In genomic region chr10:122298598-122299301, GRCh38 we compare ENCODE assay signal across 9 cellular contexts. TPM values are rescaled to one million over a fixed set of nuclear protein-coding genes. Genes with fewer than 3 reads are reported as not detected.
DNase-seq lines count a peak whose midpoint lies in the region; ATAC-seq and TF ChIP-seq lines count a peak whose summit lies in the region.
"Had no signal": no experiment of that assay in that cellular context is flagged by ENCODE, and none has a peak within 500 bp of the region (broad histone marks: within the 10 kb centered on the region; RNA-seq: fewer than 3 reads in every experiment).

No MANE protein-coding gene starts in this region.

- H2AFZ ChIP-seq in MM.1S (ENCODE audit: low read length) (no peak overlapping the region), SK-N-SH (ENCODE audit: low read depth) (peak overlapping the region; percentile 70; the same call in 1 of the 2 replicates)

- intact Hi-C loops in transverse colon (cut with DNase I; ENCODE audit: low total_unique reads): loop anchor here (1.0 to 5.0 kb wide), 2 partner anchors 137 to 269 kb away; no protein-coding TSS in a partner anchor

- H3K9ac ChIP-seq in MM.1S (ENCODE audit: low read length) (no peak overlapping the region), SK-N-SH (no peak overlapping the region)

- TF ChIP-seq EP300 in SK-N-SH (IDR thresholded peaks at IDR 0.05; ENCODE audit: borderline replicate concordance in 1 of 2, low read depth in 1 of 2, low read length in 1 of 2): no peak
- TF ChIP-seq EP300 in transverse colon (IDR thresholded peaks at IDR 0.05; ENCODE audit: low read depth): no peak

- DNase-seq in CMK (ENCODE audit: low read depth) (peak; percentile 11), MM.1S (peak; percentile 53), SK-N-SH (peak; percentile 80), glutamatergic neuron (peak; percentile 80), pons (ENCODE audit: low spot score) (peak; percentile 92), transverse colon (peak; percentile 76)
- peak in 1 of 2 donors; percentile 64 for DNase-seq in activated naive CD4-positive, alpha-beta T cell treated with anti-CD3 and anti-CD28 coated beads, Interleukin-2, amount 50 U/mL, for 72 hours (ENCODE audit: low spot score in 2 of 2)

- no peak for TF ChIP-seq POLR2A in transverse colon (IDR thresholded peaks at IDR 0.05)

- H3F3A ChIP-seq in MM.1S (ENCODE audit: insufficient read depth, low read length) (no peaks in the 10 kb centered on the region), SK-N-SH (replicated peaks; ENCODE audit: insufficient read depth) (no peaks in the 10 kb centered on the region)

- TF ChIP-seq RAD21 in SK-N-SH (IDR thresholded peaks at IDR 0.05; ENCODE audit: low read length): peak; percentile 95

- H4K20me1 ChIP-seq in MM.1S (ENCODE audit: insufficient read depth, low read length): no peaks in the 10 kb centered on the region
- no peaks in the 10 kb centered on the region for H4K20me1 ChIP-seq in SK-N-SH (ENCODE audit: insufficient read depth)

- no peak overlapping the region for H3K27ac ChIP-seq in MM.1S (ENCODE audit: low read length)
- H3K27ac ChIP-seq in SK-N-SH (ENCODE audit: low read depth in 2 of 2, low read length in 1 of 2): no peak overlapping the region
- no peak overlapping the region for H3K27ac ChIP-seq in transverse colon

- H3K27me3 Mint-ChIP-seq in glutamatergic neuron (ENCODE audit: unreplicated experiment): peaks cover 3% of the 10 kb centered on the region

- no peaks in the 10 kb centered on the region for H3K9me3 ChIP-seq in MM.1S (replicated peaks; ENCODE audit: insufficient read depth, low read length)
- H3K9me3 ChIP-seq in SK-N-SH: no peaks in the 10 kb centered on the region
- H3K9me3 ChIP-seq in transverse colon: no peaks in the 10 kb centered on the region

- no peaks in the 10 kb centered on the region for H3K79me2 ChIP-seq in MM.1S (ENCODE audit: low read length)
- no peaks in the 10 kb centered on the region for H3K79me2 ChIP-seq in SK-N-SH (ENCODE audit: insufficient read depth)

- peak; percentile 56 for ATAC-seq in GM21576 (IDR thresholded peaks at IDR 0.05; ENCODE audit: unreplicated experiment)
- peak; percentile 76 to 86 for ATAC-seq in activated naive CD4-positive, alpha-beta T cell treated with anti-CD3 and anti-CD28 coated beads, Interleukin-2, amount 50 U/mL, for 72 hours

- H3K4me2 ChIP-seq in MM.1S (ENCODE audit: low read depth, low read length): no peak overlapping the region
- peak overlapping the region; percentile 55; the same call in 1 of the 2 replicates for H3K4me2 ChIP-seq in SK-N-SH

- H3K36me3 ChIP-seq in MM.1S (replicated peaks; ENCODE audit: insufficient read depth, low read length) (no peaks in the 10 kb centered on the region), SK-N-SH (replicated peaks in 1 of 2; ENCODE audit: control insufficient read depth in 1 of 2, insufficient read depth in 2 of 2, low read length in 1 of 2) (no peaks in the 10 kb centered on the region), transverse colon (no peaks in the 10 kb centered on the region)

- H3K4me3 ChIP-seq in MM.1S (ENCODE audit: low read length) (no peak overlapping the region), SK-N-SH (ENCODE audit: low read depth in 2 of 2, low read length in 1 of 2) (peak overlapping the region; percentile 1 to 42; a peak in 2 of 4 replicates), transverse colon (peak overlapping the region in 1 of 4 donors; percentile 25)

- H3K4me3 Mint-ChIP-seq in glutamatergic neuron (ENCODE audit: unreplicated experiment): no peak overlapping the region
- H3K4me3 Mint-ChIP-seq: T-helper 1 cell treated with Interleukin-12 subunit alpha and Interleukin-12 subunit beta and Interleukin-4 antibody, amounts not matched to agents 30 μg/mL and 1 μg/mL, for 36 hours had no signal

- POLR2A ChIA-PET in SK-N-SH (lab: Yijun Ruan, JAX): no interaction called here

- CTCF ChIA-PET in SK-N-SH (lab: Yijun Ruan, JAX): interaction anchor here (0.6 to 7.6 kb wide), 59 partner anchors 9 to 413 kb away, joined by 3 to 139 read pairs (median 5); partner anchors contain the start of genes ARMS2, HTRA1 and PLEKHA1

- no peaks in the 10 kb centered on the region for H3K9me3 Mint-ChIP-seq in activated naive CD4-positive, alpha-beta T cell treated with anti-CD3 and anti-CD28 coated beads, Interleukin-2, amount 50 U/mL, for 72 hours
- H3K9me3 Mint-ChIP-seq in glutamatergic neuron (ENCODE audit: unreplicated experiment): peaks cover 1% of the 10 kb centered on the region
- H3K9me3 Mint-ChIP-seq: T-helper 1 cell treated with Interleukin-12 subunit alpha and Interleukin-12 subunit beta and Interleukin-4 antibody, amounts not matched to agents 30 μg/mL and 1 μg/mL, for 36 hours had no signal

- H3K4me1 ChIP-seq in MM.1S (ENCODE audit: low read length) (no peaks in the 10 kb centered on the region), SK-N-SH (ENCODE audit: control insufficient read depth in 1 of 2, insufficient read depth in 2 of 2, low read depth in 1 of 2, low read length in 1 of 2) (no peaks in the 10 kb centered on the region; a peak in 1 of 4 replicates), transverse colon (peaks cover 0 to 4% (median 0%) of the 10 kb centered on the region in 4 donors)

- in situ Hi-C loops in transverse colon (cut with MboI; ENCODE audit: low pct_ligation_motif_present in 1 of 4, low pct_unique_long_range_greater_than_20kb in 1 of 4, low sequenced_read_pairs in 3 of 4): loop anchor here (5.0 to 25.0 kb wide), 5 partner anchors 134 to 266 kb away; partner anchors contain the start of gene DMBT1 (in 4 of the 4)

- H3K4me1 Mint-ChIP-seq in glutamatergic neuron (ENCODE audit: low read depth, unreplicated experiment): peaks cover 11% of the 10 kb centered on the region

- H3K36me3 Mint-ChIP-seq in activated naive CD4-positive, alpha-beta T cell treated with anti-CD3 and anti-CD28 coated beads, Interleukin-2, amount 50 U/mL, for 72 hours: no peaks in the 10 kb centered on the region
- H3K36me3 Mint-ChIP-seq in glutamatergic neuron (ENCODE audit: unreplicated experiment): peaks cover 6% of the 10 kb centered on the region

- H3K27ac Mint-ChIP-seq in activated naive CD4-positive, alpha-beta T cell treated with anti-CD3 and anti-CD28 coated beads, Interleukin-2, amount 50 U/mL, for 72 hours: no peak overlapping the region
- no peak overlapping the region for H3K27ac Mint-ChIP-seq in glutamatergic neuron (ENCODE audit: unreplicated experiment)
- H3K27ac Mint-ChIP-seq: T-helper 1 cell treated with Interleukin-12 subunit alpha and Interleukin-12 subunit beta and Interleukin-4 antibody, amounts not matched to agents 30 μg/mL and 1 μg/mL, for 36 hours had no signal

- WGBS in SK-N-SH (ENCODE audit: low lambda C conversion rate): 25% methylated on average over 14 of the region's 15 CpGs
- 18% methylated on average over 15 of the region's 15 CpGs; no CpG with 5 or more reads in 1 of the 2 donors for WGBS in transverse colon (ENCODE audit: low coverage in 1 of 2), 2 donors

- H3K9me2 ChIP-seq in MM.1S (replicated peaks; ENCODE audit: insufficient read depth, low read length): no peaks in the 10 kb centered on the region
- H3K9me2 ChIP-seq in SK-N-SH: no peaks in the 10 kb centered on the region

- TF ChIP-seq CTCF in MM.1S (IDR thresholded peaks at IDR 0.05; ENCODE audit: low read length) (peak; percentile 75), SK-N-SH (IDR thresholded peaks at IDR 0.05) (peak; percentile 89), glutamatergic neuron (IDR thresholded peaks at IDR 0.05; ENCODE audit: partially characterized antibody, unreplicated experiment) (peak; percentile 89), transverse colon (IDR thresholded peaks at IDR 0.05) (peak; percentile 88 to 95 (median 93))

- H3K27me3 ChIP-seq in MM.1S (replicated peaks; ENCODE audit: insufficient read depth, low read length) (no peaks in the 10 kb centered on the region; the same call in 1 of the 2 replicates), SK-N-SH (ENCODE audit: insufficient read depth) (no peaks in the 10 kb centered on the region; the same call in 1 of the 2 replicates), transverse colon (no peaks in the 10 kb centered on the region)

TF ChIP-seq in SK-N-SH, 30 proteins besides CTCF, POLR2A, EP300 and RAD21 (continues in another document):
- no peak for TF ChIP-seq JUND (IDR thresholded peaks at IDR 0.05)
- TF ChIP-seq NRF1 (IDR thresholded peaks at IDR 0.05; ENCODE audit: low read depth, low read length): peak; percentile 3; the same call in 1 of the 2 replicates
- TF ChIP-seq RFX5 (IDR thresholded peaks at IDR 0.05; ENCODE audit: low read length): no peak
- no peak for TF ChIP-seq NFIC (IDR thresholded peaks at IDR 0.05; ENCODE audit: borderline replicate concordance)
- no peak for TF ChIP-seq YY1 (IDR thresholded peaks at IDR 0.05; ENCODE audit: low read depth)
- TF ChIP-seq ELF1 (IDR thresholded peaks at IDR 0.05): 0 out of 2 replicates have a peak, but pooled peaks have one; percentile 40
- TF ChIP-seq REST (IDR thresholded peaks at IDR 0.05; ENCODE audit: low read depth, low read length): no peak

RNA-seq across cellular contexts. Expression of gene BTBD16, which starts 27.7 kb away (rescaled TPM):
- polyA plus RNA-seq in SK-N-SH (2012; rRNA removed): 0.03 TPM in 1 of 2 replicates, not detected in the other
- polyA plus RNA-seq in SK-N-SH (2012; cell fraction: cytosol; rRNA removed): 0.03 and 0.08 TPM in 2 replicates
- polyA plus RNA-seq in SK-N-SH (2012; cell fraction: nucleus; rRNA removed): 0.02 TPM in 1 of 2 replicates, not detected in the other
- not detected for total RNA-seq in activated naive CD4-positive, alpha-beta T cell treated with anti-CD3 and anti-CD28 coated beads, Interleukin-2, amount 50 U/mL, for 72 hours
- total RNA-seq in glutamatergic neuron (ENCODE audit: unreplicated experiment) (0.98 TPM), transverse colon (not detected)
